8 cellular contexts compared by ENCODE assay signal in the genomic region with DNA sequence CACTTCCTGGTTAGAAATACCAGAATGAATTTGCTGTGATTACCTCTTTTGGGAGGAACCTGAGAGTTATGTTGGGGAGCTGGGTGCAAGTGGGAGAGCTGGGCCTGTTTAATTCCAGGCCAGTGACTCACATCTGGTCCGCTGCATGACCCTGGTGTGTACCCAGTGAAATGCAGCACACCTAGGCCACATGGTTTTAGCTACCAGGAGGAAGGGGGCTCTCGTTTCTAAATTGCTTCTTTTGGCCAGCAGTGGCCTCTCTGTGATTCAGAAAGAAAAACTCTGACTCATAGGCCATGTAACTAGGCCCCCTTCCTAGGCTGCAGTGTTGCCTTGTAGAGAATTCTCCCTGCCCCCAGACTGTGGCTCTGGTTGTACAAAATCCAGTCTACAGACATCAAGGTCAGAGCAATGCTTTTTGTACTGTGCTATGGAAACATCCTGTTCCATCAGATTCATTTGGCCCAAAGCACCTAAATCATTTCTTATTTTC. TPM values are rescaled to one million over a fixed set of nuclear protein-coding genes. Genes with fewer than 3 reads are reported as not detected.
DNase-seq lines count a peak whose midpoint lies in the region; ATAC-seq and TF ChIP-seq lines count a peak whose summit lies in the region.

No MANE protein-coding gene starts in this region.

- peaks cover 13% of the 10 kb centered on the region for H3K79me2 ChIP-seq in GM23338 (replicated peaks; ENCODE audit: insufficient read depth)
- peaks cover 60% of the 10 kb centered on the region for H3K79me2 ChIP-seq in OCI-LY3 (ENCODE audit: low read length)

- H3K9me2 ChIP-seq in GM23338 (ENCODE audit: insufficient read depth) = no peaks in the 10 kb centered on the region

- no peak overlapping the region for H2AFZ ChIP-seq in GM23338
- no peak overlapping the region for H2AFZ ChIP-seq in OCI-LY3 (ENCODE audit: low read depth, low read length)

- DNase-seq in GM10266 (ENCODE audit: extremely low spot score) (peak; percentile 64), GM23338 (ENCODE audit: low spot score) (peak; percentile 71), amniotic epithelial cell (ENCODE audit: low read depth) (peak; percentile 99), spleen (no peak), HUDEP-2 (lab: John Stamatoyannopoulos, UW; ENCODE audit: unreplicated experiment in 76 of 76) (no peak), HuH-7.5 (ENCODE audit: low spot score) (no peak)

- H3K27ac Mint-ChIP-seq in GM23338 = peak overlapping the region; percentile 75

- H3K4me3 ChIP-seq in GM23338 (no peak overlapping the region), OCI-LY3 (ENCODE audit: low read length) (peak overlapping the region; percentile 67), iPS-18a (ENCODE audit: low read length) (no peak overlapping the region), spleen (peak overlapping the region in 1 of 8 donors; percentile 30)

- peaks cover 5% of the 10 kb centered on the region for H3K36me3 Mint-ChIP-seq in GM23338 (ENCODE audit: low read depth)

- no peak for TF ChIP-seq POLR2A in spleen (IDR thresholded peaks at IDR 0.05)

- H3K9me3 ChIP-seq in OCI-LY3 (ENCODE audit: insufficient read depth, low read length) = no peaks in the 10 kb centered on the region
- no peaks in the 10 kb centered on the region for H3K9me3 ChIP-seq in iPS-18a (ENCODE audit: control insufficient read depth, low read depth, low read length)
- H3K9me3 ChIP-seq in spleen = no peaks in the 10 kb centered on the region

- H3K27me3 ChIP-seq in GM23338 (ENCODE audit: insufficient read depth) (no peaks in the 10 kb centered on the region), OCI-LY3 (ENCODE audit: low read depth, low read length) (no peaks in the 10 kb centered on the region), iPS-18a (ENCODE audit: control insufficient read depth, insufficient read depth, low read length) (peaks cover 3% of the 10 kb centered on the region), spleen (replicated peaks in 1 of 7) (no peaks in the 10 kb centered on the region)

- no peaks in the 10 kb centered on the region for H3K9me3 Mint-ChIP-seq in GM23338

- H3K9ac ChIP-seq in OCI-LY3 (ENCODE audit: low read length) = peak overlapping the region; percentile 82
- peak overlapping the region; percentile 19 for H3K9ac ChIP-seq in iPS-18a (ENCODE audit: low read length)

- H3K27me3 Mint-ChIP-seq in GM23338 (ENCODE audit: insufficient read depth, low read depth, poor library complexity) = peaks cover 10% of the 10 kb centered on the region

- H4K20me1 ChIP-seq in GM23338 (replicated peaks; ENCODE audit: insufficient read depth) (0 out of 2 replicates have a peak, but pooled peaks cover 2% of the 10 kb centered on the region), OCI-LY3 (ENCODE audit: insufficient read depth, low read length) (no peaks in the 10 kb centered on the region)

- no peaks in the 10 kb centered on the region for H3K36me3 ChIP-seq in GM23338 (ENCODE audit: insufficient read depth)
- H3K36me3 ChIP-seq in OCI-LY3 (replicated peaks; ENCODE audit: low read depth, low read length) = peaks cover 13% of the 10 kb centered on the region
- peaks cover 4% of the 10 kb centered on the region for H3K36me3 ChIP-seq in iPS-18a (ENCODE audit: control insufficient read depth, low read depth, low read length)
- H3K36me3 ChIP-seq in spleen = peaks cover 0 to 15% (median 0%) of the 10 kb centered on the region in 6 donors

- H3K27ac ChIP-seq in GM23338 (ENCODE audit: low read depth) (peak overlapping the region; percentile 58), OCI-LY3 (ENCODE audit: low read length) (peak overlapping the region; percentile 99), iPS-18a (ENCODE audit: low read length) (no peak overlapping the region), spleen (peak overlapping the region; percentile 74 to 93 (median 86))

- H3F3A ChIP-seq in GM23338 (replicated peaks; ENCODE audit: low read depth) = peaks cover 16% of the 10 kb centered on the region; the same call in 1 of the 2 replicates

- 21 to 48% (median 32%) methylated on average over 2 of the region's 2 CpGs for WGBS in spleen, 5 donors

- peak; percentile 65 for ATAC-seq in GM23338

- peaks cover 53% of the 10 kb centered on the region for H3K4me1 ChIP-seq in GM23338 (ENCODE audit: insufficient read depth)
- H3K4me1 ChIP-seq in OCI-LY3 (ENCODE audit: low read length) = peaks cover 94% of the 10 kb centered on the region
- peaks cover 38% of the 10 kb centered on the region for H3K4me1 ChIP-seq in iPS-18a (ENCODE audit: control insufficient read depth, low read depth, low read length)
- peaks cover 69 to 100% (median 96%) of the 10 kb centered on the region in 6 donors for H3K4me1 ChIP-seq in spleen

- H3K4me2 ChIP-seq in GM23338 (peak overlapping the region; percentile 52), OCI-LY3 (ENCODE audit: low read length) (peak overlapping the region; percentile 92)

- no peak overlapping the region for H3K4me3 Mint-ChIP-seq in GM23338

- intact Hi-C loops in spleen (cut with DNase I; ENCODE audit: low total_unique reads) = no loop called here

- TF ChIP-seq CTCF in GM10266 (IDR thresholded peaks at IDR 0.05; ENCODE audit: control insufficient read depth, insufficient read depth, low read depth, missing control alignments) (peak; percentile 21), GM23338 (conservative IDR thresholded peaks at IDR 0.05; ENCODE audit: low read depth in 2 of 2) (peak in 1 of 2 experiments; percentile 8; a peak in 1 of 4 replicates), OCI-LY3 (IDR thresholded peaks at IDR 0.05; ENCODE audit: low read depth, low read length) (peak; percentile 14; the same call in 1 of the 2 replicates), spleen (IDR thresholded peaks at IDR 0.05 in 8 of 11, conservative IDR thresholded peaks at IDR 0.05 in 3 of 11) (peak in 1 of 11 experiments; percentile 10)

- H3K4me1 Mint-ChIP-seq in GM23338 = peaks cover 68% of the 10 kb centered on the region

TF ChIP-seq in GM23338, 12 proteins besides CTCF, POLR2A, EP300 and RAD21:
- TF ChIP-seq EZH2phosphoT487 (IDR thresholded peaks at IDR 0.05; ENCODE audit: unreplicated experiment) (no peak), ZNF114 (CRISPR knock-in tag; IDR thresholded peaks at IDR 0.05) (no peak), NANOG (IDR thresholded peaks at IDR 0.05; ENCODE audit: borderline replicate concordance) (no peak), STAT1 (IDR thresholded peaks at IDR 0.05; ENCODE audit: unreplicated experiment) (no peak), EZH2 (IDR thresholded peaks at IDR 0.05; ENCODE audit: low read depth, unreplicated experiment) (no peak)
- TF ChIP-seq, protein P1, sequence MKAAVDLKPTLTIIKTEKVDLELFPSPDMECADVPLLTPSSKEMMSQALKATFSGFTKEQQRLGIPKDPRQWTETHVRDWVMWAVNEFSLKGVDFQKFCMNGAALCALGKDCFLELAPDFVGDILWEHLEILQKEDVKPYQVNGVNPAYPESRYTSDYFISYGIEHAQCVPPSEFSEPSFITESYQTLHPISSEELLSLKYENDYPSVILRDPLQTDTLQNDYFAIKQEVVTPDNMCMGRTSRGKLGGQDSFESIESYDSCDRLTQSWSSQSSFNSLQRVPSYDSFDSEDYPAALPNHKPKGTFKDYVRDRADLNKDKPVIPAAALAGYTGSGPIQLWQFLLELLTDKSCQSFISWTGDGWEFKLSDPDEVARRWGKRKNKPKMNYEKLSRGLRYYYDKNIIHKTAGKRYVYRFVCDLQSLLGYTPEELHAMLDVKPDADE (IDR thresholded peaks at IDR 0.05) = no peak

RNA-seq across cellular contexts. Expression of gene AGFG2, which starts 6.7 kb away (rescaled TPM):
- 2.4 and 8.9 TPM in 2 replicates for total RNA-seq in GM23338 (2014; rRNA removed; shearing (Covaris generic))
- 2.2 and 2.3 TPM in 2 replicates for polyA plus RNA-seq in GM23338 (2016; fragmentation: Nextera tagmentation; extraction: Ambion mirVana)
- total RNA-seq in spleen = 100 to 1,000 TPM in 1 of 7 donors, 10 to 100 TPM in 6; 28.2 to 110 (median 52.3) TPM
- 10 to 100 TPM; 14.2 to 57.1 (median 17.4) TPM for polyA plus RNA-seq in spleen

RNA-seq across cellular contexts. Expression of gene SAP25, which starts 28.0 kb away (rescaled TPM):
- total RNA-seq in GM23338 (2014; rRNA removed; shearing (Covaris generic)) = 2.0 and 4.1 TPM in 2 replicates
- polyA plus RNA-seq in GM23338 (2016; fragmentation: Nextera tagmentation; extraction: Ambion mirVana) (3.8 and 3.9 TPM in 2 replicates), spleen (10 to 100 TPM; 25.3 to 75.6 (median 50.6) TPM)
- total RNA-seq in spleen = 10 to 100 TPM; 11.0 to 28.4 (median 21.1) TPM

RNA-seq across cellular contexts. Expression of gene LRCH4, which starts 40.2 kb away (rescaled TPM):
- total RNA-seq in GM23338 (2014; rRNA removed; shearing (Covaris generic)) = 51.0 and 51.5 TPM in 2 replicates
- polyA plus RNA-seq in GM23338 (2016; fragmentation: Nextera tagmentation; extraction: Ambion mirVana) (21.4 and 21.8 TPM in 2 replicates), spleen (100 to 1,000 TPM; 151 to 310 (median 269) TPM)
- 100 to 1,000 TPM; 145 to 333 (median 186) TPM for total RNA-seq in spleen

RNA-seq across cellular contexts. Expression of gene FBXO24, which starts 40.4 kb away (rescaled TPM):
- 0.70 and 2.4 TPM in 2 replicates for total RNA-seq in GM23338 (2014; rRNA removed; shearing (Covaris generic))
- 0.82 and 2.1 TPM in 2 replicates for polyA plus RNA-seq in GM23338 (2016; fragmentation: Nextera tagmentation; extraction: Ambion mirVana)
- total RNA-seq in spleen = 1 to 10 TPM in 4 of 7 donors, under 1 TPM in 2, not detected in 1; 0.54 to 1.5 (median 1.2) TPM
- polyA plus RNA-seq in spleen = 1 to 10 TPM in 2 of 3 donors, under 1 TPM in 1; 0.67 to 1.6 (median 1.2) TPM

RNA-seq across cellular contexts. Expression of gene PCOLCE, which starts 56.5 kb away (rescaled TPM):
- total RNA-seq in GM23338 (2014; rRNA removed; shearing (Covaris generic)) = 33.3 and 45.5 TPM in 2 replicates
- polyA plus RNA-seq in GM23338 (2016; fragmentation: Nextera tagmentation; extraction: Ambion mirVana) (70.4 and 81.2 TPM in 2 replicates), spleen (10 to 100 TPM; 29.0 to 38.7 (median 30.2) TPM)
- total RNA-seq in spleen = 10 to 100 TPM in 6 of 7 donors, 1 to 10 TPM in 1; 7.1 to 31.4 (median 21.9) TPM

Comparison
In these comparisons a context has a peak if more than half of its experiments do, and no peak if none do; other contexts are left out.
1. DNase-seq: peak in GM10266 (single experiment), GM23338 (single experiment) and amniotic epithelial cell (single experiment); none in spleen (single experiment), HUDEP-2 (0 of 76) and HuH-7.5 (single experiment).